Comparison of ENCODE assay signal across 8 cellular contexts in genomic region chr22:28772633-28773460, GRCh38. TPM values are rescaled to one million over a fixed set of nuclear protein-coding genes. Genes with fewer than 3 reads are reported as not detected.
DNase-seq lines count a peak whose midpoint lies in the region; ATAC-seq and TF ChIP-seq lines count a peak whose summit lies in the region.

Gene CCDC117, plus strand, starts transcription at chr22:28772695. Its CDS starts 155 bp downstream, at chr22:28772850.

- DNase-seq in DMS153 treated with DMSO at 0.1 percent for 48 hours (lab: John Stamatoyannopoulos, UW; ENCODE audit: unreplicated experiment) = peak; percentile 88
- peak; percentile 95 for DNase-seq in OCI-LY7 (ENCODE audit: low spot score)
- peak; percentile 93 for DNase-seq in activated T-cell treated with anti-CD3 and anti-CD28 coated beads for 4 hours
- peak; percentile 97 for DNase-seq in epithelial cell of esophagus (ENCODE audit: low read depth)
- DNase-seq in mucosa of descending colon = peak; percentile 95 to 97 (median 96)
- peak; percentile 80 to 86 for DNase-seq in stimulated activated CD8-positive, alpha-beta memory T cell treated with anti-CD3 and anti-CD28 coated beads, Interleukin-4, amount 100 ng/mL, for 1 hour (ENCODE audit: low read depth in 2 of 2, low spot score in 1 of 2)

- H3K36me3 Mint-ChIP-seq in IgD-negative memory B cell = no peaks in the 10 kb centered on the region

- no peaks in the 10 kb centered on the region for H3K9me3 Mint-ChIP-seq in IgD-negative memory B cell

- peak within 1 kb of the TSS; percentile 68 for H3K27ac ChIP-seq in OCI-LY7 (ENCODE audit: low read depth, low read length, poor library complexity, severe bottlenecking)

- peak within 1 kb of the TSS; percentile 98 for H2AFZ ChIP-seq in OCI-LY7 (ENCODE audit: low read length)

- no TSS peak for BruUV-seq in OCI-LY7 (replicated peaks; lab: Mats Ljungman, UMichigan)

- H3K27ac Mint-ChIP-seq in IgD-negative memory B cell = peak within 1 kb of the TSS; percentile 93 to 96 (median 94)

- intact Hi-C loops in OCI-LY7 (cut with micrococcal nuclease; ENCODE audit: unreplicated experiment) (loop anchor here (1.0 to 10.0 kb wide), 2 partner anchors 31 to 52 kb away; partner anchors contain the start of gene HSCB), mucosa of descending colon (cut with DNase I, micrococcal nuclease) (no loop called here)

- ATAC-seq in GM21529 (IDR thresholded peaks at IDR 0.05; ENCODE audit: unreplicated experiment) (peak; percentile 86), mucosa of descending colon (peak; percentile 98)

- peaks cover 5% of the 10 kb centered on the region for H3K4me1 ChIP-seq in OCI-LY7 (ENCODE audit: insufficient read depth, low read length, poor library complexity, severe bottlenecking)
- no peaks in the 10 kb centered on the region for H3K4me1 ChIP-seq in mucosa of descending colon (ENCODE audit: low read depth)

- CTCF ChIA-PET in OCI-LY7 (lab: Charles Lee; ENCODE audit: unreplicated experiment) = no interaction called here

- POLR2A ChIA-PET in OCI-LY7 (lab: Charles Lee) = interaction anchor here (0.8 to 1.4 kb wide), 3 partner anchors 12 to 25 kb away, joined by 3 to 7 read pairs (median 3); no protein-coding TSS in a partner anchor

- peaks cover 18% of the 10 kb centered on the region; the same call in 1 of the 2 replicates for H3K79me2 ChIP-seq in OCI-LY7 (ENCODE audit: insufficient read depth, low read depth, low read length)

- 0 out of 2 replicates have a peak, but pooled peaks have one; percentile 28 for TF ChIP-seq CTCF in OCI-LY7 (conservative IDR thresholded peaks at IDR 0.05; ENCODE audit: low read length)
- TF ChIP-seq CTCF in epithelial cell of esophagus (IDR thresholded peaks at IDR 0.05; ENCODE audit: insufficient read depth, low read depth, low read length, missing control alignments) = no peak
- peak; percentile 27 for TF ChIP-seq CTCF in mucosa of descending colon (IDR thresholded peaks at IDR 0.05)

- H3K4me2 ChIP-seq in OCI-LY7 (ENCODE audit: low read length) = peak within 1 kb of the TSS; percentile 98

- H4K20me1 ChIP-seq in OCI-LY7 (ENCODE audit: insufficient read depth, low read length) = 0 out of 2 replicates have a peak, but pooled peaks cover 6% of the 10 kb centered on the region

- peak within 1 kb of the TSS; percentile 94 to 99 (median 96) for H3K4me3 Mint-ChIP-seq in IgD-negative memory B cell

- no peaks in the 10 kb centered on the region for H3K9me2 ChIP-seq in OCI-LY7 (ENCODE audit: insufficient read depth, low read length)

- peaks cover 37% of the 10 kb centered on the region for H3K36me3 ChIP-seq in OCI-LY7 (ENCODE audit: insufficient read depth, low read length)
- no peaks in the 10 kb centered on the region for H3K36me3 ChIP-seq in mucosa of descending colon (ENCODE audit: low read depth)

- peaks cover 16 to 20% (median 16%) of the 10 kb centered on the region in 3 donors for H3K4me1 Mint-ChIP-seq in IgD-negative memory B cell

- H3K9me3 ChIP-seq in OCI-LY7 (ENCODE audit: low read length) (peaks cover 5% of the 10 kb centered on the region; the same call in 1 of the 2 replicates), mucosa of descending colon (no peaks in the 10 kb centered on the region)

- H3K27me3 Mint-ChIP-seq in IgD-negative memory B cell = no peaks in the 10 kb centered on the region

- H3K4me3 ChIP-seq in OCI-LY7 (ENCODE audit: low read depth, low read length, poor library complexity, severe bottlenecking) = peak within 1 kb of the TSS; percentile 90
- H3K4me3 ChIP-seq in epithelial cell of esophagus (ENCODE audit: low read length) = peak within 1 kb of the TSS; percentile 86
- peak within 1 kb of the TSS; percentile 95 for H3K4me3 ChIP-seq in mucosa of descending colon

RNA-seq across cellular contexts. Expression of gene CCDC117, which starts in this region (rescaled TPM):
- 12.0 TPM for polyA plus RNA-seq in IgD-negative memory B cell
- total RNA-seq in OCI-LY7 (2014; rRNA removed; shearing (Covaris generic)) = 19.5 and 21.4 TPM in 2 replicates
- total RNA-seq in OCI-LY7 (2022) = 32.9 and 34.1 TPM in 2 replicates
- total RNA-seq in mucosa of descending colon = 10 to 100 TPM; 14.4 to 26.6 (median 17.1) TPM

Comparison
In these comparisons a context has a peak if more than half of its experiments do, and no peak if none do; other contexts are left out.
1. Peak in every context shown above with its lines: DNase-seq, ATAC-seq, H3K4me3 ChIP-seq and H3K27ac ChIP-seq.